9 cellular contexts compared by ENCODE assay signal in the genomic region with DNA sequence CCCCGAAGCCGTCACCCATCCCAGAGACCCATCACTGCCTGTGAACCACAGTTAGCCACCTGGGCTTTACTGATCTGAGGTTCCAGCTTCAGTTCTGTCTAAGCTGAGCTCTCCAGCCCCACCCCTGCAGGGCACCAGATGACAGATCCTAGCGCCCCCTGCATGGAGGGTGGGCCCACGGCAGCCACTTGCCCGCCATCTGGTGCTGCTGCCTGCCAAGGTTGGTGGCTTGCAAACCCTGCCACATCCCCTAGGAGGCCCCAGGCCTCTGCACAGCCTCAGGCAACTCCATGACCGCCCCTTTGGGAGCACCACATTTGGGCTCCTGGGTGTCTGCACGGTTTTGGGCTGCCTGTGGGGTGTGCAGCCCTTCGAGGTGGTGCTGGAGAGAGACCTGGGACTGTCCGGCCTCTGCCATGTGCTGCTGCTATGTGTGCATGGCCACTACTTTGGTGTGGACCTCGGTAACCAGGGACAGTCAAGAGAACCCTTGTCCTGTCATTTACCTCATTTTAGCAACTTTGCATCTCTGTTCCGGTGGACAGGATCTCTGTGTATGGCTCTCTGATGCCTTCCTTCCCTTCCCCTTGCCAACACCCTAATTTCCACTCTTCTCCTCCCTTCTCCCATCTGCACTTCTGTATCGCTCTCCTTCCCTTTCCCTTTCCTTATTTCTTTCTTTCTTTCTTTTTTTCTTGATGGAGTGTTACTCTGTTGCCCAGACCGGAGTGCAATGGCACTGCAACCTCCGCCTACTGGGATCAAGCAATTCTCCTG.
DNase-seq lines count a peak whose midpoint lies in the region; ATAC-seq lines count a peak whose summit lies in the region.
"Had no signal": no experiment of that assay in that cellular context is flagged by ENCODE, and none has a peak within 500 bp of the region (broad histone marks: within the 10 kb centered on the region; RNA-seq: fewer than 3 reads in every experiment).

No MANE protein-coding gene starts in this region.

- intact Hi-C loops in posterior cingulate gyrus (cut with DNase I) = no loop called here

- no peak for ATAC-seq in GM19035 (IDR thresholded peaks at IDR 0.05; ENCODE audit: unreplicated experiment)
- ATAC-seq in HG03159 (IDR thresholded peaks at IDR 0.05; ENCODE audit: unreplicated experiment) = no peak

- DNase-seq in stimulated activated naive CD4-positive, alpha-beta T cell treated with Interleukin-2 at 50 U/mL for 16 hours (lab: John Stamatoyannopoulos, UW) = peak; percentile 5
- no peak for DNase-seq in stimulated activated naive CD4-positive, alpha-beta T cell (lab: John Stamatoyannopoulos, UW)
- DNase-seq in NCI-H446 treated with DMSO at 0.1 percent for 48 hours (lab: John Stamatoyannopoulos, UW) = peak; percentile 61
- peak; percentile 63 for DNase-seq in cerebellar cortex (ENCODE audit: low spot score)
- DNase-seq in posterior cingulate gyrus = no peak
- no peak for DNase-seq in inferior parietal cortex (ENCODE audit: extremely low spot score)
- DNase-seq: T-helper 9 cell had no signal

Comparison
In these comparisons a context has a peak if more than half of its experiments do, and no peak if none do; other contexts are left out.
1. DNase-seq: peak in stimulated activated naive CD4-positive, alpha-beta T cell treated with Interleukin-2 at 50 U/mL for 16 hours (single experiment), NCI-H446 treated with DMSO at 0.1 percent for 48 hours (single experiment) and cerebellar cortex (single experiment); none in stimulated activated naive CD4-positive, alpha-beta T cell (0 of 6), posterior cingulate gyrus (0 of 10) and inferior parietal cortex (single experiment).